In the genomic region with DNA sequence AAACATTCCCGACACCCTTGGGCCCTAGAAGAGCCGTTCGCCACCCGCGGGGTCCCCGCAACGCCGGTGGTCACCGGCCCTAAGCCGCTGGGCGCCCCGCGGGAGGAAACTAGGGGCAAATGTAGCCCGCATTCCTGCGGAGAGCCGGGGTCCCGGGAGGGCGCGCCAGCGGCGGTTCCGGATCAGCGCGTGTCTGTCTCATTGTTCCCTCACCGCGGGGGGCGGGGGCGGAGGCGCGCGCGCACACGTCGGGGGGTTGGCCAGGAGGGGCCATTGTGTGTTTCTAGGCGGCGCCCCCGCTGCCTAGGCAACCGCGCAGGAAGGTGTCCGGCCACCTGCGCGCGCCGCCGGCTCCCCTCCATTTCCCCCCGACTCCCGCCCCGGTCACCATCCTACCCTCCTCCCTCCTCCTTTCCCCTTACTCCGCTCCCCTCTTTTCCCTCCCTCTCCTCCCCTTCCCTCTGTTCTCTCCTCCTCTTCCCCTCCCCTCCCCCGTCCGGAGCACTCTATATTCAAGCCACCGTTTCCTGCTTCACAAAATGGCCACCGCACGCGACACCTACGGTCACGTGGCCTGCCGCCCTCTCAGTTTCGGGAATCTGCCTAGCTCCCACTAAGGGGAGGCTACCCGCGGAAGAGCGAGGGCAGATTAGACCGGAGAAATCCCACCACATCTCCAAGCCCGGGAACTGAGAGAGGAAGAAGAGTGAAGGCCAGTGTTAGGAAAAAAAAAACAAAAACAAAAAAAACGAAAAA, we compare ENCODE assay signal across 8 cellular contexts. TPM values are rescaled to one million over a fixed set of nuclear protein-coding genes. Genes with fewer than 3 reads are reported as not detected.
DNase-seq lines count a peak whose midpoint lies in the region; ATAC-seq and TF ChIP-seq lines count a peak whose summit lies in the region.

No MANE protein-coding gene starts in this region.

- intact Hi-C loops in left ventricle myocardium inferior (cut with micrococcal nuclease) (no loop called here), prostate gland (cut with DNase I) (loop anchor here (5.0 to 10.0 kb wide), 2 partner anchors 109 to 248 kb away; a partner anchor contains a TSS)

- ATAC-seq in HG02763 (IDR thresholded peaks at IDR 0.05; ENCODE audit: unreplicated experiment) (peak; percentile 41), T-cell (replicated peaks in 1 of 4) (peak; percentile 61 to 70 (median 64))

- H3K36me3 ChIP-seq in left ventricle myocardium inferior: peaks cover 6% of the 10 kb centered on the region
- H3K36me3 ChIP-seq in prostate gland: no peaks in the 10 kb centered on the region

- H3K36me3 Mint-ChIP-seq in T-cell: peaks cover 6% of the 10 kb centered on the region

- H3K4me1 ChIP-seq in left ventricle myocardium inferior (peaks cover 31% of the 10 kb centered on the region), prostate gland (replicated peaks) (no peaks in the 10 kb centered on the region)

- CTCF ChIA-PET in T-cell (lab: Charles Lee): interaction anchor here in 1 of 2 donors (0.7 kb wide), 2 partner anchors 624 to 752 kb away, joined by 3 to 6 read pairs; a partner anchor contains a TSS

- H3K4me1 Mint-ChIP-seq in T-cell: peaks cover 27 to 83% (median 47%) of the 10 kb centered on the region in 3 donors

- H3K4me3 Mint-ChIP-seq in T-cell: peak overlapping the region; percentile 94 to 97 (median 96)

- POLR2A ChIA-PET in T-cell (lab: Charles Lee): interaction anchor here (0.7 to 1.0 kb wide), 4 partner anchors 10 to 110 kb away, joined by 3 to 9 read pairs (median 6); no protein-coding TSS in a partner anchor

- H3K9me3 Mint-ChIP-seq in T-cell: no peaks in the 10 kb centered on the region

- no peaks in the 10 kb centered on the region for H3K27me3 ChIP-seq in left ventricle myocardium inferior (ENCODE audit: low read depth)
- no peaks in the 10 kb centered on the region for H3K27me3 ChIP-seq in prostate gland (replicated peaks; ENCODE audit: insufficient read depth)

- H3K9me3 ChIP-seq in left ventricle myocardium inferior (replicated peaks) (no peaks in the 10 kb centered on the region), prostate gland (no peaks in the 10 kb centered on the region)

- peak; percentile 59 for TF ChIP-seq POLR2A in prostate gland (IDR thresholded peaks at IDR 0.05)

- DNase-seq in GM12864 (ENCODE audit: low read depth): peak; percentile 62
- DNase-seq in NCI-H1436 (lab: John Stamatoyannopoulos, UW): peak; percentile 87
- DNase-seq in T-cell: peak; percentile 75 to 94 (median 84)
- DNase-seq in amniotic epithelial cell (ENCODE audit: low read depth): peak; percentile 74
- DNase-seq in left ventricle myocardium inferior: peak; percentile 79
- DNase-seq in prostate gland (ENCODE audit: low spot score): peak; percentile 73
- DNase-seq in ureter (ENCODE audit: low spot score): peak; percentile 93

- H3K4me3 ChIP-seq in GM12864 (ENCODE audit: low read depth, low read length): peak overlapping the region; percentile 90
- H3K4me3 ChIP-seq in left ventricle myocardium inferior: peak overlapping the region; percentile 91
- peak overlapping the region; percentile 73 to 78 for H3K4me3 ChIP-seq in prostate gland

- H3K27ac Mint-ChIP-seq in T-cell: peak overlapping the region; percentile 100

- H3K27me3 Mint-ChIP-seq in T-cell: no peaks in the 10 kb centered on the region

- WGBS in prostate gland: 1% methylated on average over 31 of the region's 65 CpGs

- H3K27ac ChIP-seq in left ventricle myocardium inferior (replicated peaks) (peak overlapping the region; percentile 99), prostate gland (peak overlapping the region; percentile 98 to 99)

- TF ChIP-seq CTCF in GM12864 (IDR thresholded peaks at IDR 0.05; ENCODE audit: low read depth, low read length, missing control alignments): no peak
- TF ChIP-seq CTCF in left ventricle myocardium inferior (IDR thresholded peaks at IDR 0.05; ENCODE audit: borderline replicate concordance): no peak
- TF ChIP-seq CTCF in prostate gland (IDR thresholded peaks at IDR 0.05): no peak

RNA-seq across cellular contexts. Expression of a gene that starts 0.8 kb away (rescaled TPM):
- 1,000 to 10,000 TPM in 1 of 5 donors, 100 to 1,000 TPM in 4; 253 to 1,077 (median 367) TPM for total RNA-seq in T-cell
- 138 TPM for total RNA-seq in left ventricle myocardium inferior
- total RNA-seq in prostate gland: 100 to 1,000 TPM; 107 to 115 TPM
- 247 TPM for total RNA-seq in ureter

Comparison
In these comparisons a context has a peak if more than half of its experiments do, and no peak if none do; other contexts are left out.
1. Peak in every context shown above with its lines: DNase-seq, ATAC-seq, H3K4me3 ChIP-seq and H3K27ac ChIP-seq.